10 cellular contexts compared by ENCODE assay signal in genomic region chr6:167968091-167968490, GRCh38. TPM values are rescaled to one million over a fixed set of nuclear protein-coding genes. Genes with fewer than 3 reads are reported as not detected.
A peak's percentile ranks its signal among the peaks of the same experiment; 100 is the strongest.
DNase-seq lines count a peak whose midpoint lies in the region; ATAC-seq, FAIRE-seq and TF ChIP-seq lines count a peak whose summit lies in the region.
"Had no signal": no experiment of that assay in that cellular context is flagged by ENCODE, and none has a peak within 500 bp of the region (broad histone marks: within the 10 kb centered on the region; RNA-seq: fewer than 3 reads in every experiment).

No MANE protein-coding gene starts in this region.

- in situ Hi-C loops in GM12878 (cut with MboI): no loop called here

- H3K27ac Mint-ChIP-seq in neural progenitor cell: no peak overlapping the region

- CTCF ChIA-PET in GM12878 (lab: Yijun Ruan, JAX): interaction anchor here (0.9 to 1.5 kb wide), 3 partner anchors 15 to 506 kb away, joined by 3 to 5 read pairs (median 3); no protein-coding TSS in a partner anchor

- no TSS peak for BruUV-seq in GM12878 (replicated peaks; lab: Mats Ljungman, UMichigan)

- H3K27ac ChIP-seq in GM12878 (ENCODE audit: control insufficient read depth, insufficient read depth): no peak overlapping the region
- no peak overlapping the region for H3K27ac ChIP-seq in neural progenitor cell
- H3K27ac ChIP-seq: BLaER1 treated with 17β-estradiol and CSF1 and Interleukin-3, amounts not matched to agents 10 nM and 100 nM; neutrophil had no signal

- no peaks in the 10 kb centered on the region for H3F3A ChIP-seq in neural progenitor cell (ENCODE audit: low read depth)

- peak; percentile 38 for DNase-seq in NCI-H146 (lab: John Stamatoyannopoulos, UW)
- no peak for DNase-seq in NCI-H146 treated with DMSO at 0.1 percent for 48 hours (lab: John Stamatoyannopoulos, UW; ENCODE audit: unreplicated experiment)
- DNase-seq in LNCaP clone FGC (ENCODE audit: low read depth): no peak
- no peak for DNase-seq in GM12878 (ENCODE audit: low read depth, low spot score)
- peak; percentile 64 for DNase-seq in neural progenitor cell (ENCODE audit: low spot score)
- no peak for DNase-seq in GM19239 (ENCODE audit: insufficient read length, low spot score)
- DNase-seq in GM19240 (ENCODE audit: insufficient read length, low spot score): no peak

- ATAC-seq in GM12878: peak; percentile 38; the same call in 2 of the 3 replicates
- ATAC-seq in GM18909 (IDR thresholded peaks at IDR 0.05; ENCODE audit: poor library complexity, unreplicated experiment): no peak

- POLR2A ChIA-PET in GM12878 (lab: Charles Lee): no interaction called here

- H3K4me3 ChIP-seq in LNCaP clone FGC (ENCODE audit: low read depth, low read length) (no peak overlapping the region), GM12878 (no peak overlapping the region), neural progenitor cell (no peak overlapping the region)
- H3K4me3 ChIP-seq: BLaER1 treated with 17β-estradiol and CSF1 and Interleukin-3, amounts not matched to agents 10 nM and 100 nM had no signal

- H4K20me1 ChIP-seq in GM12878 (ENCODE audit: control insufficient read depth, insufficient read depth) (no peaks in the 10 kb centered on the region), neural progenitor cell (ENCODE audit: low read depth) (peaks cover 4% of the 10 kb centered on the region)

- H3K9ac ChIP-seq in GM12878 (ENCODE audit: control insufficient read depth, insufficient read depth, low read length) (no peak overlapping the region), neural progenitor cell (no peak overlapping the region)
- H3K9ac ChIP-seq: BLaER1 treated with 17β-estradiol and CSF1 and Interleukin-3, amounts not matched to agents 10 nM and 100 nM had no signal

- SMC1A ChIA-PET in GM12878 (lab: Charles Lee; ENCODE audit: uncharacterized antibody, unreplicated experiment): no interaction called here

- peaks cover 4% of the 10 kb centered on the region for H3K4me1 Mint-ChIP-seq in neural progenitor cell

- WGBS in GM12878 (ENCODE audit: insufficient coverage, insufficient replicate concordance, low lambda C conversion rate, missing lambda C conversion rate): 84% methylated on average over 6 of the region's 6 CpGs

- 0 out of 2 replicates have a peak, but pooled peaks have one; percentile 14 for TF ChIP-seq CTCF in LNCaP clone FGC (IDR thresholded peaks at IDR 0.05; ENCODE audit: control insufficient read depth, extremely low read depth, insufficient read depth)
- TF ChIP-seq CTCF in GM12878 (IDR thresholded peaks at IDR 0.05 in 2 of 3, conservative IDR thresholded peaks at IDR 0.05 in 1 of 3; ENCODE audit: control insufficient read depth in 2 of 3, extremely low read depth in 1 of 3, insufficient read depth in 1 of 3, low read depth in 3 of 3, low read length in 3 of 3): peak in 2 of 3 experiments; percentile 28 to 37; a peak in 4 of 6 replicates
- TF ChIP-seq CTCF in neural progenitor cell (IDR thresholded peaks at IDR 0.05): peak; percentile 75

- TF ChIP-seq EP300 in GM12878 (IDR thresholded peaks at IDR 0.05; ENCODE audit: borderline replicate concordance in 1 of 2, control insufficient read depth in 1 of 2, low read depth in 2 of 2, low read length in 2 of 2): no peak

- TF ChIP-seq POLR2A in GM12878 (IDR thresholded peaks at IDR 0.05; ENCODE audit: low read depth, low read length): no peak

- RAD21 ChIA-PET in GM12878 (lab: Charles Lee; ENCODE audit: unreplicated experiment): interaction anchor here (0.7 kb wide), 1 partner anchor 57 kb away, joined by 3 read pairs; no protein-coding TSS in a partner anchor

- no peaks in the 10 kb centered on the region for H3K27me3 ChIP-seq in GM12878 (replicated peaks in 1 of 2; ENCODE audit: control insufficient read depth in 2 of 2, insufficient read depth in 2 of 2, low read length in 1 of 2)
- no peaks in the 10 kb centered on the region for H3K27me3 ChIP-seq in neural progenitor cell
- H3K27me3 ChIP-seq: BLaER1 treated with 17β-estradiol and CSF1 and Interleukin-3, amounts not matched to agents 10 nM and 100 nM; neutrophil had no signal

- H3K27me3 Mint-ChIP-seq in neural progenitor cell (ENCODE audit: insufficient read depth, low read depth): no peaks in the 10 kb centered on the region

- no peaks in the 10 kb centered on the region for H3K9me3 Mint-ChIP-seq in neural progenitor cell

- peaks cover 43% of the 10 kb centered on the region for H3K36me3 Mint-ChIP-seq in neural progenitor cell

- no peaks in the 10 kb centered on the region for H3K4me1 ChIP-seq in GM12878 (ENCODE audit: control insufficient read depth, insufficient read depth, low read length)
- peaks cover 11% of the 10 kb centered on the region for H3K4me1 ChIP-seq in neural progenitor cell

- H2AFZ ChIP-seq in GM12878 (ENCODE audit: control insufficient read depth, low read depth, low read length) (no peak overlapping the region), neural progenitor cell (replicated peaks) (no peak overlapping the region)

- no peak overlapping the region for H3K4me2 ChIP-seq in GM12878 (ENCODE audit: control insufficient read depth, insufficient read depth)
- H3K4me2 ChIP-seq in neural progenitor cell: no peak overlapping the region
- H3K4me2 ChIP-seq: BLaER1 treated with 17β-estradiol and CSF1 and Interleukin-3, amounts not matched to agents 10 nM and 100 nM had no signal

- no peak for TF ChIP-seq RAD21 in GM12878 (IDR thresholded peaks at IDR 0.05; ENCODE audit: insufficient read depth, low read depth, low read length)

- FAIRE-seq in GM12878 (lab: Jason Lieb, UNC): no peak
- FAIRE-seq in GM19239 (lab: Jason Lieb, UNC): no peak

- peaks cover 2 to 10% of the 10 kb centered on the region in 2 experiments; a peak in 3 of 4 replicates for H3K36me3 ChIP-seq in GM12878 (ENCODE audit: control insufficient read depth in 2 of 2, insufficient read depth in 2 of 2, low read length in 1 of 2)
- peaks cover 23% of the 10 kb centered on the region for H3K36me3 ChIP-seq in neural progenitor cell
- H3K36me3 ChIP-seq: neutrophil had no signal

- no peaks in the 10 kb centered on the region for H3K79me2 ChIP-seq in GM12878 (ENCODE audit: control insufficient read depth, insufficient read depth, low read length)
- H3K79me2 ChIP-seq in neural progenitor cell (ENCODE audit: low read depth): no peaks in the 10 kb centered on the region

- intact Hi-C loops in GM12878 (cut with micrococcal nuclease; ENCODE audit: unreplicated experiment): no loop called here

- no peak overlapping the region for H3K4me3 Mint-ChIP-seq in neural progenitor cell

- no peaks in the 10 kb centered on the region for H3K9me3 ChIP-seq in GM12878 (replicated peaks; ENCODE audit: control insufficient read depth, insufficient read depth, low read length)
- no peaks in the 10 kb centered on the region for H3K9me3 ChIP-seq in neural progenitor cell (ENCODE audit: low read depth)
- H3K9me3 ChIP-seq: neutrophil had no signal

TF ChIP-seq in GM12878, 131 proteins besides CTCF, POLR2A, EP300 and RAD21:
- no peak for TF ChIP-seq WRNIP1 (IDR thresholded peaks at IDR 0.05; ENCODE audit: borderline replicate concordance, low read depth, low read length)
- TF ChIP-seq SMARCA5 (IDR thresholded peaks at IDR 0.05): no peak
- no peak for TF ChIP-seq EED (IDR thresholded peaks at IDR 0.05; ENCODE audit: low read depth)
- TF ChIP-seq HDGF (IDR thresholded peaks at IDR 0.05): no peak
- TF ChIP-seq, protein P1, sequence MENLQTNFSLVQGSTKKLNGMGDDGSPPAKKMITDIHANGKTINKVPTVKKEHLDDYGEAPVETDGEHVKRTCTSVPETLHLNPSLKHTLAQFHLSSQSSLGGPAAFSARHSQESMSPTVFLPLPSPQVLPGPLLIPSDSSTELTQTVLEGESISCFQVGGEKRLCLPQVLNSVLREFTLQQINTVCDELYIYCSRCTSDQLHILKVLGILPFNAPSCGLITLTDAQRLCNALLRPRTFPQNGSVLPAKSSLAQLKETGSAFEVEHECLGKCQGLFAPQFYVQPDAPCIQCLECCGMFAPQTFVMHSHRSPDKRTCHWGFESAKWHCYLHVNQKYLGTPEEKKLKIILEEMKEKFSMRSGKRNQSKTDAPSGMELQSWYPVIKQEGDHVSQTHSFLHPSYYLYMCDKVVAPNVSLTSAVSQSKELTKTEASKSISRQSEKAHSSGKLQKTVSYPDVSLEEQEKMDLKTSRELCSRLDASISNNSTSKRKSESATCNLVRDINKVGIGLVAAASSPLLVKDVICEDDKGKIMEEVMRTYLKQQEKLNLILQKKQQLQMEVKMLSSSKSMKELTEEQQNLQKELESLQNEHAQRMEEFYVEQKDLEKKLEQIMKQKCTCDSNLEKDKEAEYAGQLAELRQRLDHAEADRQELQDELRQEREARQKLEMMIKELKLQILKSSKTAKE (IDR thresholded peaks at IDR 0.05; ENCODE audit: low read depth, poor library complexity, severe bottlenecking): no peak
- TF ChIP-seq SUPT20H (IDR thresholded peaks at IDR 0.05; ENCODE audit: borderline replicate concordance, control insufficient read depth, low read depth, low read length): no peak
- TF ChIP-seq ASH2L (IDR thresholded peaks at IDR 0.05; ENCODE audit: borderline replicate concordance, low read depth): no peak
- TF ChIP-seq ATF7 (IDR thresholded peaks at IDR 0.05; ENCODE audit: low read depth): no peak
- TF ChIP-seq NFIC (IDR thresholded peaks at IDR 0.05; ENCODE audit: low read depth, low read length): no peak
TF ChIP-seq in GM12878: peak in this region for 0.

RNA-seq across cellular contexts. Expression of gene KIF25, which starts 29.4 kb away (rescaled TPM):
- total RNA-seq in GM12878 (2013; cell fraction: nucleolus; rRNA removed): not detected in 2 replicates
- total RNA-seq in GM12878 (2014; rRNA removed) (not detected in 2 replicates), GM12878 (2014; rRNA removed; fragmentation: Illumina TruSeq; extraction: Trizol) (not detected in 2 replicates), GM12878 (2021) (not detected in 2 replicates), neural progenitor cell (ENCODE audit: low replicate concordance) (1.2 and 1.5 TPM in 2 replicates)
- polyA plus RNA-seq in GM12878 (2011; ENCODE audit: low read depth): not detected
- polyA plus RNA-seq in GM12878 (2011; rRNA removed) (not detected in 2 replicates), GM12878 (2014; fragmentation: Illumina TruSeq; extraction: Trizol) (not detected in 2 replicates), GM12878 (2014; fragmentation: Nextera tagmentation; extraction: Ambion mirVana) (not detected), GM12878 (2014; rRNA removed) (not detected in 2 replicates), GM12878 (2016; fragmentation: Nextera tagmentation; extraction: Ambion mirVana) (not detected)
- not detected in 2 replicates for polyA plus RNA-seq in GM12878 (2011; cell fraction: cytosol; rRNA removed)
- not detected in 2 replicates for polyA plus RNA-seq in GM12878 (2011; cell fraction: nucleus; rRNA removed)
- not detected in 2 replicates for polyA plus RNA-seq in GM12878 (2012)
- polyA minus RNA-seq in GM12878 (2011; rRNA and poly(A)+ RNA removed): not detected in 2 replicates
- not detected in 2 replicates for polyA minus RNA-seq in GM12878 (2011; cell fraction: cytosol; rRNA and poly(A)+ RNA removed)
- not detected in 2 replicates for polyA minus RNA-seq in GM12878 (2011; cell fraction: nucleus; rRNA and poly(A)+ RNA removed)

Comparison
In these comparisons a context has a peak if more than half of its experiments do, and no peak if none do; other contexts are left out.
1. DNase-seq: peak in NCI-H146 (single experiment) and neural progenitor cell (single experiment); none in NCI-H146 treated with DMSO at 0.1 percent for 48 hours (single experiment), LNCaP clone FGC (single experiment), GM12878 (single experiment), GM19239 (single experiment) and GM19240 (single experiment).
2. CTCF ChIP-seq: peak in every context shown above with its lines; median percentile 75 in neural progenitor cell; 32 in GM12878; 14 in LNCaP clone FGC.